ENCODE assay signal across 8 cellular contexts in genomic region chr6:158312165-158312564, GRCh38. TPM values are rescaled to one million over a fixed set of nuclear protein-coding genes. Genes with fewer than 3 reads are reported as not detected.
DNase-seq lines count a peak whose midpoint lies in the region; ATAC-seq and TF ChIP-seq lines count a peak whose summit lies in the region.

A gene with protein sequence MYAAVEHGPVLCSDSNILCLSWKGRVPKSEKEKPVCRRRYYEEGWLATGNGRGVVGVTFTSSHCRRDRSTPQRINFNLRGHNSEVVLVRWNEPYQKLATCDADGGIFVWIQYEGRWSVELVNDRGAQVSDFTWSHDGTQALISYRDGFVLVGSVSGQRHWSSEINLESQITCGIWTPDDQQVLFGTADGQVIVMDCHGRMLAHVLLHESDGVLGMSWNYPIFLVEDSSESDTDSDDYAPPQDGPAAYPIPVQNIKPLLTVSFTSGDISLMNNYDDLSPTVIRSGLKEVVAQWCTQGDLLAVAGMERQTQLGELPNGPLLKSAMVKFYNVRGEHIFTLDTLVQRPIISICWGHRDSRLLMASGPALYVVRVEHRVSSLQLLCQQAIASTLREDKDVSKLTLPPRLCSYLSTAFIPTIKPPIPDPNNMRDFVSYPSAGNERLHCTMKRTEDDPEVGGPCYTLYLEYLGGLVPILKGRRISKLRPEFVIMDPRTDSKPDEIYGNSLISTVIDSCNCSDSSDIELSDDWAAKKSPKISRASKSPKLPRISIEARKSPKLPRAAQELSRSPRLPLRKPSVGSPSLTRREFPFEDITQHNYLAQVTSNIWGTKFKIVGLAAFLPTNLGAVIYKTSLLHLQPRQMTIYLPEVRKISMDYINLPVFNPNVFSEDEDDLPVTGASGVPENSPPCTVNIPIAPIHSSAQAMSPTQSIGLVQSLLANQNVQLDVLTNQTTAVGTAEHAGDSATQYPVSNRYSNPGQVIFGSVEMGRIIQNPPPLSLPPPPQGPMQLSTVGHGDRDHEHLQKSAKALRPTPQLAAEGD (N-terminal part only) (plus strand): TSS chr6:158312465. CDS start chr6:158314017, 1,552 bp downstream.

- CTCF ChIA-PET in PC-9 (lab: Charles Lee): no interaction called here

- intact Hi-C loops in PC-9 (cut with micrococcal nuclease; ENCODE audit: unreplicated experiment): no loop called here

- DNase-seq in A172 (ENCODE audit: low spot score) (no peak), PC-9 (no peak), epithelial cell of proximal tubule (ENCODE audit: low read depth) (no peak), GM19238 (ENCODE audit: insufficient read length, low spot score) (no peak), SHP77 treated with DMSO at 0.1 percent for 48 hours (lab: John Stamatoyannopoulos, UW) (no peak), SHP77 (lab: John Stamatoyannopoulos, UW) (no peak), NOMO-1 (lab: John Stamatoyannopoulos, UW; ENCODE audit: unreplicated experiment in 2 of 2) (no peak)
- DNase-seq in naive thymus-derived CD8-positive, alpha-beta T cell: no peak

- no peak within 1 kb of the TSS for H3K4me2 ChIP-seq in PC-9

- no peaks in the 10 kb centered on the region for H3K4me1 ChIP-seq in PC-9 (replicated peaks; ENCODE audit: insufficient read depth)

- no peak within 1 kb of the TSS for H2AFZ ChIP-seq in PC-9

- peaks cover 15% of the 10 kb centered on the region; the same call in 1 of the 2 replicates for H3K36me3 ChIP-seq in PC-9 (ENCODE audit: low read depth)

- H3K79me2 ChIP-seq in PC-9 (ENCODE audit: low read depth): no peaks in the 10 kb centered on the region; the same call in 1 of the 2 replicates

- peaks cover 0 to 6% (median 2%) of the 10 kb centered on the region in 9 donors for H3K9me3 Mint-ChIP-seq in naive thymus-derived CD8-positive, alpha-beta T cell

- no peaks in the 10 kb centered on the region for H3K27me3 ChIP-seq in PC-9 (ENCODE audit: insufficient read depth, low read depth)

- H3K36me3 Mint-ChIP-seq in naive thymus-derived CD8-positive, alpha-beta T cell: peaks cover 28 to 63% (median 53%) of the 10 kb centered on the region in 3 donors

- no peak within 1 kb of the TSS for H3K4me3 ChIP-seq in PC-9
- no peak within 1 kb of the TSS for H3K4me3 ChIP-seq in epithelial cell of proximal tubule (ENCODE audit: low read depth, low read length)

- H3F3A ChIP-seq in PC-9 (ENCODE audit: insufficient read depth, low read depth): peaks cover 8% of the 10 kb centered on the region; the same call in 1 of the 2 replicates

- H4K20me1 ChIP-seq in PC-9 (ENCODE audit: insufficient read depth): no peaks in the 10 kb centered on the region; the same call in 1 of the 2 replicates

- no peaks in the 10 kb centered on the region for H3K9me2 ChIP-seq in PC-9 (ENCODE audit: insufficient read depth)

- no peak within 1 kb of the TSS for H3K4me3 Mint-ChIP-seq in naive thymus-derived CD8-positive, alpha-beta T cell

- peaks cover 5 to 21% (median 7%) of the 10 kb centered on the region in 4 donors for H3K4me1 Mint-ChIP-seq in naive thymus-derived CD8-positive, alpha-beta T cell

- no peak for TF ChIP-seq CTCF in PC-9 (conservative IDR thresholded peaks at IDR 0.05)
- no peak for TF ChIP-seq CTCF in epithelial cell of proximal tubule (conservative IDR thresholded peaks at IDR 0.05; ENCODE audit: low read depth, low read length)

- H3K27me3 Mint-ChIP-seq in naive thymus-derived CD8-positive, alpha-beta T cell: no peaks in the 10 kb centered on the region

- ATAC-seq in naive thymus-derived CD8-positive, alpha-beta T cell: no peak

- no TSS peak for BruUV-seq in PC-9 (replicated peaks; lab: Mats Ljungman, UMichigan)

- no peak within 1 kb of the TSS for H3K27ac ChIP-seq in PC-9

- POLR2A ChIA-PET in PC-9 (lab: Charles Lee; ENCODE audit: unreplicated experiment): interaction anchor here (0.5 kb wide), 1 partner anchor 206 kb away, joined by 3 read pairs; no protein-coding TSS in a partner anchor
- POLR2A ChIA-PET in naive thymus-derived CD8-positive, alpha-beta T cell (lab: Charles Lee): no interaction called here

- H3K9me3 ChIP-seq in PC-9 (ENCODE audit: insufficient read depth, low read depth): no peaks in the 10 kb centered on the region

- peak within 1 kb of the TSS in 3 of 10 donors; percentile 8 to 20 (median 14) for H3K27ac Mint-ChIP-seq in naive thymus-derived CD8-positive, alpha-beta T cell

RNA-seq across cellular contexts. Expression of the gene that starts here (rescaled TPM):
- total RNA-seq in A172 (2014; rRNA removed; shearing (Covaris generic)): 47.7 and 68.4 TPM in 2 replicates
- 34.0 and 42.2 TPM in 2 replicates for total RNA-seq in PC-9 (2021)
- total RNA-seq in epithelial cell of proximal tubule: 25.4 and 25.8 TPM in 2 replicates
- 10 to 100 TPM; 51.5 to 59.5 TPM for total RNA-seq in naive thymus-derived CD8-positive, alpha-beta T cell
- 10 to 100 TPM; 18.9 to 25.8 (median 24.2) TPM for polyA plus RNA-seq in naive thymus-derived CD8-positive, alpha-beta T cell
